Comparison of ENCODE assay signal across 26 cellular contexts in the genomic region with DNA sequence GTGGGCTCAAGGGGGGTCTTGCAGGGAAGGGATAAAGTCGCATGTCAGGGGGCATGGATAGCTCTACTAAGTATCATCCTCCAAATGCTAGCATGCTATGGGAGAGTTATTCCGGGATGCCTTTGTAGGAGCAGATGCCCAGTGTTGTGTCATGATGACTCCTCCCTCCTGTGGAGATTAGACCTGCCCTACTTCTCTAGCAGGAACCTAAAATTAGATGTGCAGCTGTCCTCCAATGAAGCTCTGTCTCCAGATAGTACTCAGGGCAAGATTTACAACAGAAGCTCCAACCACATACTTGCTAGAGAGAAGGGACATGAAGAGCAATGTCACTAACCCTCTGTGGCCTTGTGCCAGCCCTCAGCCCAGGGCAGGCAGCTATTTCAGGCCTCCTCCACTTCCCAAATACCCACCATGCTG.
DNase-seq lines count a peak whose midpoint lies in the region; FAIRE-seq and TF ChIP-seq lines count a peak whose summit lies in the region.
"Had no signal": no experiment of that assay in that cellular context is flagged by ENCODE, and none has a peak within 500 bp of the region (broad histone marks: within the 10 kb centered on the region; RNA-seq: fewer than 3 reads in every experiment).

No MANE protein-coding gene starts in this region.

- no peak overlapping the region for H3K4me2 ChIP-seq in MM.1S (ENCODE audit: low read depth, low read length)

- no peaks in the 10 kb centered on the region for H3K4me1 Mint-ChIP-seq in immature natural killer cell
- H3K4me1 Mint-ChIP-seq: IgD-negative memory B cell; naive B cell; stimulated activated memory B cell treated with anti-CD40 and anti-IgM and Interleukin-4, amounts not matched to agents 10 μg/mL and 1 μg/mL and 100 μg/mL, for 72 hours had no signal

- H3K4me1 ChIP-seq in MM.1S (ENCODE audit: low read length) (peaks cover 12% of the 10 kb centered on the region), right atrium auricular region (no peaks in the 10 kb centered on the region), skeletal muscle tissue (ENCODE audit: control insufficient read depth in 3 of 3, insufficient read depth in 3 of 3, low read length in 3 of 3) (peaks cover 58 to 81% (median 64%) of the 10 kb centered on the region in 3 donors), kidney (ENCODE audit: control insufficient read depth in 1 of 2, insufficient read depth in 1 of 2, low read depth in 1 of 2, low read length in 2 of 2) (no peaks in the 10 kb centered on the region)
- H3K4me1 ChIP-seq: Peyer's patch, upper lobe of left lung had no signal

- no peaks in the 10 kb centered on the region for H4K20me1 ChIP-seq in MM.1S (ENCODE audit: insufficient read depth, low read length)

- H3K27ac Mint-ChIP-seq in immature natural killer cell, result no peak overlapping the region
- H3K27ac Mint-ChIP-seq: activated naive CD8-positive, alpha-beta T cell; naive B cell; stimulated activated memory B cell treated with anti-CD40 and anti-IgM and Interleukin-4, amounts not matched to agents 10 μg/mL and 1 μg/mL and 100 μg/mL, for 72 hours had no signal

- H3K4me3 ChIP-seq in MM.1S (ENCODE audit: low read length) (no peak overlapping the region), right atrium auricular region (no peak overlapping the region), skeletal muscle tissue (ENCODE audit: low read length in 3 of 3) (peak overlapping the region in 1 of 3 donors; percentile 4), kidney (ENCODE audit: low read length in 2 of 2) (no peak overlapping the region)
- H3K4me3 ChIP-seq: Peyer's patch, SJCRH30, skin epidermis, upper lobe of left lung had no signal

- no peak for TF ChIP-seq CTCF in MM.1S (IDR thresholded peaks at IDR 0.05; ENCODE audit: low read length)
- no peak for TF ChIP-seq CTCF in right atrium auricular region (IDR thresholded peaks at IDR 0.05)
- TF ChIP-seq CTCF in kidney (IDR thresholded peaks at IDR 0.05; ENCODE audit: borderline replicate concordance, extremely low read depth, insufficient read depth), result no peak

- H3K9ac ChIP-seq in MM.1S (ENCODE audit: low read length), result no peak overlapping the region
- peak overlapping the region in 1 of 3 donors; percentile 46 for H3K9ac ChIP-seq in skeletal muscle tissue (ENCODE audit: low read depth in 1 of 3, low read length in 3 of 3)
- no peak overlapping the region for H3K9ac ChIP-seq in kidney (ENCODE audit: low read length in 2 of 2)

- DNase-seq in MM.1S (peak; percentile 11), cerebellar cortex (ENCODE audit: low spot score) (peak; percentile 96), right atrium auricular region (ENCODE audit: low spot score) (no peak), HUDEP-2 (lab: John Stamatoyannopoulos, UW; ENCODE audit: unreplicated experiment in 76 of 76) (no peak), immature natural killer cell (no peak), kidney (no peak)
- DNase-seq: activated CD4-positive, alpha-beta T cell treated with anti-CD3 and anti-CD28 coated beads for 48 hours; activated CD8-positive, alpha-beta memory T cell treated with anti-CD3 and anti-CD28 coated beads for 24 hours; activated T-cell treated with anti-CD3 and anti-CD28 coated beads for 4 hours; DMS79 treated with DMSO at 0.1 percent for 48 hours; effector CD8-positive, alpha-beta T cell; naive B cell; NCI-H1105; NCI-H2029; Peyer's patch; T-helper 9 cell; upper lobe of left lung had no signal

- no peaks in the 10 kb centered on the region for H3K36me3 ChIP-seq in MM.1S (replicated peaks; ENCODE audit: insufficient read depth, low read length)
- H3K36me3 ChIP-seq in right atrium auricular region, result no peaks in the 10 kb centered on the region
- no peaks in the 10 kb centered on the region for H3K36me3 ChIP-seq in skeletal muscle tissue (ENCODE audit: control insufficient read depth in 3 of 3, insufficient read depth in 3 of 3, low read length in 3 of 3)
- no peaks in the 10 kb centered on the region for H3K36me3 ChIP-seq in kidney (ENCODE audit: control insufficient read depth in 1 of 2, insufficient read depth in 2 of 2, low read length in 2 of 2)
- H3K36me3 ChIP-seq: Peyer's patch, SJCRH30, upper lobe of left lung had no signal

- no peak overlapping the region for H3K4me3 Mint-ChIP-seq in immature natural killer cell
- H3K4me3 Mint-ChIP-seq: activated naive CD8-positive, alpha-beta T cell; IgD-negative memory B cell; naive B cell; stimulated activated memory B cell treated with anti-CD40 and anti-IgM and Interleukin-4, amounts not matched to agents 10 μg/mL and 1 μg/mL and 100 μg/mL, for 72 hours had no signal

- no peaks in the 10 kb centered on the region for H3K9me2 ChIP-seq in MM.1S (replicated peaks; ENCODE audit: insufficient read depth, low read length)

- H3K9me3 ChIP-seq in MM.1S (replicated peaks; ENCODE audit: insufficient read depth, low read length) (no peaks in the 10 kb centered on the region), right atrium auricular region (no peaks in the 10 kb centered on the region), skeletal muscle tissue (ENCODE audit: control insufficient read depth in 3 of 3, low read length in 3 of 3) (no peaks in the 10 kb centered on the region), kidney (ENCODE audit: control insufficient read depth in 1 of 2, low read length in 2 of 2) (no peaks in the 10 kb centered on the region)
- H3K9me3 ChIP-seq: Peyer's patch, SJCRH30, upper lobe of left lung had no signal

- no peaks in the 10 kb centered on the region for H3K36me3 Mint-ChIP-seq in immature natural killer cell
- H3K36me3 Mint-ChIP-seq: activated naive CD8-positive, alpha-beta T cell; IgD-negative memory B cell; naive B cell; stimulated activated memory B cell treated with anti-CD40 and anti-IgM and Interleukin-4, amounts not matched to agents 10 μg/mL and 1 μg/mL and 100 μg/mL, for 72 hours had no signal

- no peak for FAIRE-seq in kidney (lab: Jason Lieb, UNC)
- FAIRE-seq: colon had no signal

- H3K27me3 ChIP-seq in MM.1S (replicated peaks; ENCODE audit: insufficient read depth, low read length) (no peaks in the 10 kb centered on the region), right atrium auricular region (no peaks in the 10 kb centered on the region), skeletal muscle tissue (ENCODE audit: control insufficient read depth in 3 of 3, insufficient read depth in 3 of 3, low read length in 3 of 3) (no peaks in the 10 kb centered on the region)
- H3K27me3 ChIP-seq: Peyer's patch, upper lobe of left lung had no signal

- H3K9me3 Mint-ChIP-seq in immature natural killer cell, result peaks cover 0 to 2% (median 0%) of the 10 kb centered on the region in 6 donors

- no peak overlapping the region for H2AFZ ChIP-seq in MM.1S (ENCODE audit: low read length)

- H3K27ac ChIP-seq in MM.1S (ENCODE audit: low read length), result no peak overlapping the region
- H3K27ac ChIP-seq in right atrium auricular region, result peak overlapping the region; percentile 26 to 67
- peak overlapping the region; percentile 92 for H3K27ac ChIP-seq in skeletal muscle tissue (ENCODE audit: low read depth, low read length)
- no peak overlapping the region for H3K27ac ChIP-seq in kidney (ENCODE audit: low read depth in 2 of 2, low read length in 2 of 2)
- H3K27ac ChIP-seq: C4-2B, Peyer's patch, SJCRH30, skin epidermis, upper lobe of left lung, VCaP had no signal

- intact Hi-C loops in kidney (cut with DNase I), result no loop called here

- H3F3A ChIP-seq in MM.1S (ENCODE audit: insufficient read depth, low read length), result no peaks in the 10 kb centered on the region

- H3K27me3 Mint-ChIP-seq in immature natural killer cell (ENCODE audit: low read depth in 3 of 3), result peaks cover 0 to 3% (median 0%) of the 10 kb centered on the region in 3 donors
- H3K27me3 Mint-ChIP-seq: IgD-negative memory B cell had no signal

- no peaks in the 10 kb centered on the region for H3K79me2 ChIP-seq in MM.1S (ENCODE audit: low read length)

Comparison
In these comparisons a context has a peak if more than half of its experiments do, and no peak if none do; other contexts are left out.
1. DNase-seq: peak in MM.1S (single experiment) and cerebellar cortex (single experiment); none in right atrium auricular region (single experiment), HUDEP-2 (0 of 76), immature natural killer cell (0 of 3) and kidney (single experiment).
2. H3K27ac ChIP-seq: peak in right atrium auricular region (2 of 2) and skeletal muscle tissue (single experiment); none in MM.1S (single experiment) and kidney (0 of 2).